Comparison of ENCODE assay signal across 16 cellular contexts in genomic region chr12:32761716-32762115, GRCh38. TPM values are rescaled to one million over a fixed set of nuclear protein-coding genes. Genes with fewer than 3 reads are reported as not detected.
A peak's percentile ranks its signal among the peaks of the same experiment; 100 is the strongest.
DNase-seq lines count a peak whose midpoint lies in the region; ATAC-seq and TF ChIP-seq lines count a peak whose summit lies in the region.
"Had no signal": no experiment of that assay in that cellular context is flagged by ENCODE, and none has a peak within 500 bp of the region (broad histone marks: within the 10 kb centered on the region; RNA-seq: fewer than 3 reads in every experiment).

No MANE protein-coding gene starts in this region.

- no peaks in the 10 kb centered on the region for H3K9me3 ChIP-seq in transverse colon

- no peak for TF ChIP-seq EP300 in transverse colon (IDR thresholded peaks at IDR 0.05; ENCODE audit: low read depth)

- H3K27me3 ChIP-seq in transverse colon = no peaks in the 10 kb centered on the region

- no peak overlapping the region for H3K4me3 Mint-ChIP-seq in stimulated activated naive B cell treated with anti-CD40 and anti-IgM and Interleukin-4, amounts not matched to agents 10 μg/mL and 1 μg/mL and 100 μg/mL, for 72 hours
- H3K4me3 Mint-ChIP-seq: activated T-cell treated with anti-CD3 and anti-CD28 coated beads, Interleukin-2, amount 50 U/mL, for 4 hours; HFFc6; neural crest cell had no signal

- TF ChIP-seq CTCF in transverse colon (IDR thresholded peaks at IDR 0.05) = no peak

- H3K36me3 ChIP-seq in transverse colon = no peaks in the 10 kb centered on the region

- peaks cover 0 to 2% (median 0%) of the 10 kb centered on the region in 4 donors for H3K4me1 ChIP-seq in transverse colon

- no peak for TF ChIP-seq POLR2A in transverse colon (IDR thresholded peaks at IDR 0.05)

- 41 to 42% methylated on average over 1 of the region's 1 CpG for WGBS in transverse colon (ENCODE audit: low coverage in 1 of 2), 2 donors

- no peaks in the 10 kb centered on the region for H3K27me3 Mint-ChIP-seq in stimulated activated naive B cell treated with anti-CD40 and anti-IgM and Interleukin-4, amounts not matched to agents 10 μg/mL and 1 μg/mL and 100 μg/mL, for 72 hours

- intact Hi-C loops in transverse colon (cut with DNase I; ENCODE audit: low total_unique reads) = no loop called here

- H3K27ac ChIP-seq in substantia nigra (ENCODE audit: low read depth, low read length, poor library complexity, severe bottlenecking) = no peak overlapping the region
- H3K27ac ChIP-seq in transverse colon = no peak overlapping the region
- H3K27ac ChIP-seq: HL-60 had no signal

- ATAC-seq in GM19455 (IDR thresholded peaks at IDR 0.05; ENCODE audit: unreplicated experiment) (peak; percentile 56), HG03469 (IDR thresholded peaks at IDR 0.05; ENCODE audit: unreplicated experiment) (peak; percentile 60)
- peak; percentile 73 to 76 for ATAC-seq in stimulated activated naive B cell treated with anti-CD40 and anti-IgM and Interleukin-4, amounts not matched to agents 10 μg/mL and 1 μg/mL and 100 μg/mL, for 72 hours (replicated peaks)
- ATAC-seq: activated T-cell treated with anti-CD3 and anti-CD28 coated beads, Interleukin-2, amount 50 U/mL, for 4 hours had no signal

- H3K9me3 Mint-ChIP-seq in stimulated activated naive B cell treated with anti-CD40 and anti-IgM and Interleukin-4, amounts not matched to agents 10 μg/mL and 1 μg/mL and 100 μg/mL, for 72 hours = no peaks in the 10 kb centered on the region
- H3K9me3 Mint-ChIP-seq: activated T-cell treated with anti-CD3 and anti-CD28 coated beads, Interleukin-2, amount 50 U/mL, for 4 hours; HFFc6; neural crest cell had no signal

- no peaks in the 10 kb centered on the region for H3K36me3 Mint-ChIP-seq in stimulated activated naive B cell treated with anti-CD40 and anti-IgM and Interleukin-4, amounts not matched to agents 10 μg/mL and 1 μg/mL and 100 μg/mL, for 72 hours

- in situ Hi-C loops in transverse colon (cut with MboI; ENCODE audit: low pct_ligation_motif_present in 1 of 4, low pct_unique_long_range_greater_than_20kb in 1 of 4, low sequenced_read_pairs in 3 of 4) = loop anchor here (10.0 to 25.0 kb wide), 3 partner anchors 151 to 1253 kb away; no protein-coding TSS in a partner anchor

- DNase-seq in SKM-1 (lab: John Stamatoyannopoulos, UW; ENCODE audit: unreplicated experiment) (peak; percentile 13), AG08396 (ENCODE audit: low spot score) (no peak), substantia nigra (lab: John Stamatoyannopoulos, UW) (no peak), transverse colon (no peak), NCI-H446 treated with DMSO at 0.1 percent for 48 hours (lab: John Stamatoyannopoulos, UW) (no peak)
- no peak for DNase-seq in stimulated activated naive B cell treated with anti-CD40 and anti-IgM and Interleukin-4, amounts not matched to agents 10 μg/mL and 1 μg/mL and 100 μg/mL, for 72 hours
- DNase-seq: activated T-cell treated with anti-CD3 and anti-CD28 coated beads, Interleukin-2, amount 50 U/mL, for 4 hours; amniotic stem cell; HFFc6; SHP77; small intestine; trophoblast cell had no signal

- H3K4me3 ChIP-seq in transverse colon = no peak overlapping the region

- no peak overlapping the region for H3K27ac Mint-ChIP-seq in stimulated activated naive B cell treated with anti-CD40 and anti-IgM and Interleukin-4, amounts not matched to agents 10 μg/mL and 1 μg/mL and 100 μg/mL, for 72 hours
- H3K27ac Mint-ChIP-seq: HFFc6 had no signal

- H3K4me1 Mint-ChIP-seq in stimulated activated naive B cell treated with anti-CD40 and anti-IgM and Interleukin-4, amounts not matched to agents 10 μg/mL and 1 μg/mL and 100 μg/mL, for 72 hours = peaks cover 6 to 16% of the 10 kb centered on the region in 2 donors

RNA-seq across cellular contexts. Expression of gene YARS2, which starts 6.0 kb away (rescaled TPM):
- total RNA-seq in transverse colon = 10 to 100 TPM in 2 of 4 donors, 1 to 10 TPM in 2; 1.5 to 19.9 (median 10.5) TPM
